27 cellular contexts compared by ENCODE assay signal in genomic region chr13:109355129-109355528, GRCh38.
"Had no signal": no experiment of that assay in that cellular context is flagged by ENCODE, and none has a peak within 500 bp of the region (broad histone marks: within the 10 kb centered on the region; RNA-seq: fewer than 3 reads in every experiment).

No MANE protein-coding gene starts in this region.

- H3K4me1 ChIP-seq: stomach, suprapubic skin, testis, thyroid gland, tibial artery, tibial nerve, transverse colon, upper lobe of left lung, upper lobe of right lung, uterus, vagina had no signal

- DNase-seq: stimulated activated CD4-positive, alpha-beta T cell treated with anti-CD3 and anti-CD28 coated beads, Interleukin-2, amount 100 ng/mL, for 48 hours; stimulated activated CD4-positive, alpha-beta T cell treated with anti-CD3 and anti-CD28 coated beads, Interleukin-4, amount 100 ng/mL, for 1 hour; stimulated activated CD4-positive, alpha-beta T cell treated with anti-CD3 and anti-CD28 coated beads, Interleukin-4, amount 100 ng/mL, for 24 hours; stimulated activated CD4-positive, alpha-beta T cell treated with anti-CD3 and anti-CD28 coated beads, Interleukin-4, amount 100 ng/mL, for 4 hours; stimulated activated CD8-positive, alpha-beta memory T cell treated with anti-CD3 and anti-CD28 coated beads, Interleukin-4, amount 100 ng/mL, for 48 hours; stimulated activated naive B cell treated with anti-CD40 and anti-IgM and Interleukin-4, amounts not matched to agents 10 μg/mL and 1 μg/mL and 100 μg/mL, for 72 hours; stimulated activated naive CD4-positive, alpha-beta T cell; stimulated activated naive CD4-positive, alpha-beta T cell treated with Interleukin-2 at 50 U/mL for 16 hours; stimulated activated naive CD8-positive, alpha-beta T cell treated with anti-CD3 and anti-CD28 coated beads, Interleukin-15, amount 100 ng/mL, for 72 hours; stimulated activated naive CD8-positive, alpha-beta T cell treated with anti-CD3 and anti-CD28 coated beads, Interleukin-15, Interleukin-2, amounts not matched to agents 100 U/mL and 50 U/mL, for 24 hours; stomach; substantia nigra; testis; thyroid gland; tibial artery; transverse colon; trophoblast cell; upper lobe of right lung; uterus had no signal

- H3K27me3 ChIP-seq: stomach, suprapubic skin, testis, thyroid gland, tibial artery, tibial nerve, transverse colon, upper lobe of left lung, upper lobe of right lung, uterus, vagina had no signal

- ATAC-seq: stimulated activated effector memory CD8-positive, alpha-beta T cell treated with anti-CD3 and anti-CD28 coated beads, Interleukin-12 subunit alpha, Interleukin-12 subunit beta, amount 100 ng/mL, for 72 hours; stimulated activated memory B cell treated with anti-CD40 and anti-IgM and Interleukin-4, amounts not matched to agents 10 μg/mL and 1 μg/mL and 100 μg/mL, for 72 hours; stimulated activated naive B cell treated with anti-CD40 and anti-IgM and Interleukin-4, amounts not matched to agents 10 μg/mL and 1 μg/mL and 100 μg/mL, for 72 hours; stimulated activated naive CD8-positive, alpha-beta T cell treated with anti-CD3 and anti-CD28 coated beads, Interleukin-15, amount 100 ng/mL, for 72 hours; stimulated activated naive CD8-positive, alpha-beta T cell treated with anti-CD3 and anti-CD28 coated beads, Interleukin-15, Interleukin-2, amounts not matched to agents 100 U/mL and 50 U/mL, for 24 hours; upper lobe of right lung had no signal

- FAIRE-seq: urothelium cell line had no signal

- H3K27ac ChIP-seq: stomach, suprapubic skin, testis, thoracic aorta, thyroid gland, tibial artery, tibial nerve, transverse colon, upper lobe of left lung, upper lobe of right lung, uterus, vagina had no signal

- H3K36me3 ChIP-seq: stomach, suprapubic skin, thoracic aorta, thyroid gland, tibial artery, tibial nerve, transverse colon, upper lobe of left lung, upper lobe of right lung, uterus, vagina had no signal

- H3K4me3 ChIP-seq: stomach, suprapubic skin, testis, thoracic aorta, thyroid gland, tibial artery, tibial nerve, transverse colon, upper lobe of left lung, upper lobe of right lung, uterus, vagina had no signal

- H3K9me3 ChIP-seq: stomach, suprapubic skin, testis, thoracic aorta, thyroid gland, tibial artery, tibial nerve, transverse colon, upper lobe of left lung, upper lobe of right lung, uterus, vagina had no signal
